Comparison of ENCODE assay signal across 9 cellular contexts in the genomic region with DNA sequence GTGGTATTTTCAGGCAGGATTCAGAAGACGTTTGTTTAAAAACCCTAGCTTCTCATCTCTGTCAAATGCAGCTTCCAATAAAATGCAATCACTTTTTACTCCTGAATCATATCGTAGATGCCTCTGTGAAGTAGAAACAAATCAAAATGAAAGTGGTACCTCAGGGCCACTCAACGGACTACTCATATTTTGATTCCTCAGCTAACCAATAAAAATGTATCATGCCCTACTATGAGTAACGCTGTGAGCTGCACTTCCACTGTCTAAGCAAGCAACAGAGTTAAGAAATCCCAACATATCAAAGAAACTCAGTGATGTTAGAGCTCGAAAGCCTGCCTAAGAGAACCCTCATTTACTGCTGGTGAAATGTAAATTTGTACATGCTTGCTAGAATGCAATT.
DNase-seq lines count a peak whose midpoint lies in the region; ATAC-seq and TF ChIP-seq lines count a peak whose summit lies in the region.
"Had no signal": no experiment of that assay in that cellular context is flagged by ENCODE, and none has a peak within 500 bp of the region (broad histone marks: within the 10 kb centered on the region; RNA-seq: fewer than 3 reads in every experiment).

No MANE protein-coding gene starts in this region.

- H3K4me2 ChIP-seq in GM23338 = no peak overlapping the region

- no peaks in the 10 kb centered on the region for H3K9me3 Mint-ChIP-seq in T-helper 2 cell treated with Interferon-gamma antibody and Interleukin-4, amounts not matched to agents 5 μg/mL and 100 μg/mL, for 36 hours
- no peaks in the 10 kb centered on the region for H3K9me3 Mint-ChIP-seq in osteocyte (ENCODE audit: unreplicated experiment)
- no peaks in the 10 kb centered on the region for H3K9me3 Mint-ChIP-seq in GM23338

- 0 out of 2 replicates have a peak, but pooled peaks cover 2% of the 10 kb centered on the region for H3K9me2 ChIP-seq in GM23338 (ENCODE audit: insufficient read depth)

- H3K27ac Mint-ChIP-seq in T-helper 2 cell treated with Interferon-gamma antibody and Interleukin-4, amounts not matched to agents 5 μg/mL and 100 μg/mL, for 36 hours = peak overlapping the region; percentile 74
- H3K27ac Mint-ChIP-seq in osteocyte (ENCODE audit: unreplicated experiment) (peak overlapping the region; percentile 64), GM23338 (no peak overlapping the region)

- no peaks in the 10 kb centered on the region for H4K20me1 ChIP-seq in GM23338 (replicated peaks; ENCODE audit: insufficient read depth)

- H3K4me1 ChIP-seq in GM23338 (ENCODE audit: insufficient read depth) = no peaks in the 10 kb centered on the region; the same call in 1 of the 2 replicates
- H3K4me1 ChIP-seq: SJSA1 had no signal

- H3K4me3 ChIP-seq in GM23338 = no peak overlapping the region
- H3K4me3 ChIP-seq: SJSA1 had no signal

- ATAC-seq in GM18867 (IDR thresholded peaks at IDR 0.05; ENCODE audit: unreplicated experiment) (peak; percentile 19), HG02852 (IDR thresholded peaks at IDR 0.05; ENCODE audit: unreplicated experiment) (peak; percentile 42), GM23338 (no peak)

- no peaks in the 10 kb centered on the region for H3K36me3 Mint-ChIP-seq in T-helper 2 cell treated with Interferon-gamma antibody and Interleukin-4, amounts not matched to agents 5 μg/mL and 100 μg/mL, for 36 hours (ENCODE audit: low read depth)
- H3K36me3 Mint-ChIP-seq in osteocyte (ENCODE audit: unreplicated experiment) (no peaks in the 10 kb centered on the region), GM23338 (ENCODE audit: low read depth) (no peaks in the 10 kb centered on the region)

- H3K27ac ChIP-seq in GM23338 (ENCODE audit: low read depth) = no peak overlapping the region
- H3K27ac ChIP-seq: SJSA1 had no signal

- no peaks in the 10 kb centered on the region for H3K79me2 ChIP-seq in GM23338 (replicated peaks; ENCODE audit: insufficient read depth)

- H3K36me3 ChIP-seq in GM23338 (ENCODE audit: insufficient read depth) = no peaks in the 10 kb centered on the region
- H3K36me3 ChIP-seq: SJSA1 had no signal

- TF ChIP-seq CTCF in osteocyte (IDR thresholded peaks at IDR 0.05) (no peak), GM23338 (conservative IDR thresholded peaks at IDR 0.05; ENCODE audit: low read depth in 2 of 2) (no peak)

- peak; percentile 51 for DNase-seq in T-helper 2 cell treated with Interferon-gamma antibody and Interleukin-4, amounts not matched to agents 5 μg/mL and 100 μg/mL, for 36 hours (ENCODE audit: low spot score)
- DNase-seq in osteocyte (ENCODE audit: extremely low spot score, unreplicated experiment) = no peak
- DNase-seq in SKM-1 treated with dmso at 0.1 percent for 144 hours (lab: John Stamatoyannopoulos, UW; ENCODE audit: unreplicated experiment) = no peak
- no peak for DNase-seq in NCI-H2196 (lab: John Stamatoyannopoulos, UW; ENCODE audit: unreplicated experiment)
- no peak for DNase-seq in GM23338 (ENCODE audit: low spot score)
- DNase-seq in occipital lobe (lab: John Stamatoyannopoulos, UW) = no peak

- H3K27me3 Mint-ChIP-seq in T-helper 2 cell treated with Interferon-gamma antibody and Interleukin-4, amounts not matched to agents 5 μg/mL and 100 μg/mL, for 36 hours (ENCODE audit: low read depth) = no peaks in the 10 kb centered on the region
- H3K27me3 Mint-ChIP-seq in osteocyte (ENCODE audit: unreplicated experiment) (no peaks in the 10 kb centered on the region), GM23338 (ENCODE audit: insufficient read depth, low read depth, poor library complexity) (no peaks in the 10 kb centered on the region)

- H3K4me3 Mint-ChIP-seq in T-helper 2 cell treated with Interferon-gamma antibody and Interleukin-4, amounts not matched to agents 5 μg/mL and 100 μg/mL, for 36 hours = peak overlapping the region; percentile 77
- H3K4me3 Mint-ChIP-seq in osteocyte (ENCODE audit: unreplicated experiment) (peak overlapping the region; percentile 50), GM23338 (no peak overlapping the region)

- no peaks in the 10 kb centered on the region; the same call in 1 of the 2 replicates for H3F3A ChIP-seq in GM23338 (replicated peaks; ENCODE audit: low read depth)

- no peak overlapping the region for H2AFZ ChIP-seq in GM23338

- H3K4me1 Mint-ChIP-seq in T-helper 2 cell treated with Interferon-gamma antibody and Interleukin-4, amounts not matched to agents 5 μg/mL and 100 μg/mL, for 36 hours (ENCODE audit: low read depth) = peaks cover 34% of the 10 kb centered on the region
- H3K4me1 Mint-ChIP-seq in osteocyte (ENCODE audit: unreplicated experiment) (peaks cover 27% of the 10 kb centered on the region), GM23338 (peaks cover 7% of the 10 kb centered on the region)

- H3K27me3 ChIP-seq in GM23338 (ENCODE audit: insufficient read depth) = no peaks in the 10 kb centered on the region
- H3K27me3 ChIP-seq: SJSA1 had no signal

TF ChIP-seq in GM23338, 12 proteins besides CTCF, POLR2A, EP300 and RAD21:
- no peak for TF ChIP-seq EZH2 (IDR thresholded peaks at IDR 0.05; ENCODE audit: low read depth, unreplicated experiment)
